ENCODE assay signal across 13 cellular contexts in genomic region chr22:19885841-19886592, GRCh38. TPM values are rescaled to one million over a fixed set of nuclear protein-coding genes. Genes with fewer than 3 reads are reported as not detected.
A peak's percentile ranks its signal among the peaks of the same experiment; 100 is the strongest.
DNase-seq lines count a peak whose midpoint lies in the region; ATAC-seq, FAIRE-seq and TF ChIP-seq lines count a peak whose summit lies in the region.
"Had no signal": no experiment of that assay in that cellular context is flagged by ENCODE, and none has a peak within 500 bp of the region (broad histone marks: within the 10 kb centered on the region; RNA-seq: fewer than 3 reads in every experiment).

No MANE protein-coding gene starts in this region.

- no peaks in the 10 kb centered on the region for H3K36me3 ChIP-seq in small intestine (ENCODE audit: control insufficient read depth in 2 of 2, insufficient read depth in 2 of 2, low read length in 2 of 2)

- H3K27me3 Mint-ChIP-seq in activated CD4-positive, alpha-beta memory T cell treated with anti-CD3 and anti-CD28 coated beads for 36 hours: no peaks in the 10 kb centered on the region
- no peaks in the 10 kb centered on the region for H3K27me3 Mint-ChIP-seq in activated CD4-positive, alpha-beta memory T cell treated with anti-CD3 and anti-CD28 coated beads, Interleukin-2, amount 10 ng/mL, durations not matched to agents 7 days and 5 days
- H3K27me3 Mint-ChIP-seq in stimulated activated memory B cell treated with anti-CD40 and anti-IgM and Interleukin-4, amounts not matched to agents 10 μg/mL and 1 μg/mL and 100 μg/mL, for 72 hours: no peaks in the 10 kb centered on the region

- peak overlapping the region; percentile 99 for H3K27ac ChIP-seq in RWPE1
- H3K27ac ChIP-seq in small intestine (ENCODE audit: low read depth in 1 of 2, low read length in 1 of 2): peak overlapping the region in 1 of 2 donors; percentile 41

- no peaks in the 10 kb centered on the region for H3K4me1 ChIP-seq in small intestine (ENCODE audit: control insufficient read depth in 2 of 2, insufficient read depth in 1 of 2, low read depth in 1 of 2, low read length in 1 of 2)

- no peak overlapping the region for H3K4me3 Mint-ChIP-seq in activated CD4-positive, alpha-beta memory T cell treated with anti-CD3 and anti-CD28 coated beads for 36 hours
- no peak overlapping the region for H3K4me3 Mint-ChIP-seq in activated CD4-positive, alpha-beta memory T cell treated with anti-CD3 and anti-CD28 coated beads, Interleukin-2, amount 10 ng/mL, durations not matched to agents 7 days and 5 days
- no peak overlapping the region for H3K4me3 Mint-ChIP-seq in stimulated activated memory B cell treated with anti-CD40 and anti-IgM and Interleukin-4, amounts not matched to agents 10 μg/mL and 1 μg/mL and 100 μg/mL, for 72 hours

- TF ChIP-seq CTCF in RWPE1 (conservative IDR thresholded peaks at IDR 0.05; ENCODE audit: low read depth): no peak

- no peaks in the 10 kb centered on the region for H3K9me3 ChIP-seq in small intestine (ENCODE audit: control insufficient read depth, low read depth)
- H3K9me3 ChIP-seq: A549, gastroesophageal sphincter had no signal

- no peaks in the 10 kb centered on the region for H3K9me3 Mint-ChIP-seq in activated CD4-positive, alpha-beta memory T cell treated with anti-CD3 and anti-CD28 coated beads for 36 hours
- H3K9me3 Mint-ChIP-seq in activated CD4-positive, alpha-beta memory T cell treated with anti-CD3 and anti-CD28 coated beads, Interleukin-2, amount 10 ng/mL, durations not matched to agents 7 days and 5 days: no peaks in the 10 kb centered on the region
- no peaks in the 10 kb centered on the region for H3K9me3 Mint-ChIP-seq in stimulated activated memory B cell treated with anti-CD40 and anti-IgM and Interleukin-4, amounts not matched to agents 10 μg/mL and 1 μg/mL and 100 μg/mL, for 72 hours
- H3K9me3 Mint-ChIP-seq: activated T-helper 2 cell treated with anti-CD3 and anti-CD28 coated beads, Interferon-gamma antibody, Interleukin-2, Interleukin-4, amounts not matched to agents 10 μg/mL and 5 μg/mL and 100 μg/mL, durations not matched to agents 14 hours and 24 hours and 36 hours had no signal

- intact Hi-C loops in activated CD4-positive, alpha-beta memory T cell treated with anti-CD3 and anti-CD28 coated beads for 36 hours (cut with micrococcal nuclease): no loop called here
- intact Hi-C loops in left ventricle myocardium superior (cut with micrococcal nuclease): no loop called here

- H3K27me3 ChIP-seq in small intestine (ENCODE audit: control insufficient read depth in 2 of 2, insufficient read depth in 2 of 2, low read length in 2 of 2): no peaks in the 10 kb centered on the region
- H3K27me3 ChIP-seq: gastroesophageal sphincter had no signal

- no peak for DNase-seq in activated CD4-positive, alpha-beta memory T cell treated with anti-CD3 and anti-CD28 coated beads for 36 hours
- no peak for DNase-seq in activated CD4-positive, alpha-beta memory T cell treated with anti-CD3 and anti-CD28 coated beads, Interleukin-2, amount 10 ng/mL, durations not matched to agents 7 days and 5 days
- DNase-seq in RWPE1 (ENCODE audit: low spot score) (no peak), left ventricle myocardium superior (peak; percentile 23), mucosa of gallbladder (ENCODE audit: low spot score) (no peak), small intestine (no peak)
- DNase-seq: NCI-H187 had no signal

- H3K4me1 Mint-ChIP-seq in activated CD4-positive, alpha-beta memory T cell treated with anti-CD3 and anti-CD28 coated beads for 36 hours (ENCODE audit: low read depth): peaks cover 35% of the 10 kb centered on the region
- H3K4me1 Mint-ChIP-seq in activated CD4-positive, alpha-beta memory T cell treated with anti-CD3 and anti-CD28 coated beads, Interleukin-2, amount 10 ng/mL, durations not matched to agents 7 days and 5 days: peaks cover 18% of the 10 kb centered on the region
- peaks cover 27% of the 10 kb centered on the region for H3K4me1 Mint-ChIP-seq in stimulated activated memory B cell treated with anti-CD40 and anti-IgM and Interleukin-4, amounts not matched to agents 10 μg/mL and 1 μg/mL and 100 μg/mL, for 72 hours

- ATAC-seq in left ventricle myocardium superior (no peak), GM18505 (IDR thresholded peaks at IDR 0.05; ENCODE audit: unreplicated experiment) (no peak)
- no peak for ATAC-seq in stimulated activated memory B cell treated with anti-CD40 and anti-IgM and Interleukin-4, amounts not matched to agents 10 μg/mL and 1 μg/mL and 100 μg/mL, for 72 hours
- ATAC-seq: A549 had no signal

- no peak for FAIRE-seq in small intestine (lab: Jason Lieb, UNC)
- FAIRE-seq: A549 had no signal

- no peak overlapping the region for H3K4me3 ChIP-seq in small intestine (ENCODE audit: low read depth in 1 of 2, low read length in 2 of 2)
- H3K4me3 ChIP-seq: A549, coronary artery, gastroesophageal sphincter had no signal

- POLR2A ChIA-PET in activated CD4-positive, alpha-beta memory T cell treated with anti-CD3 and anti-CD28 coated beads for 36 hours (lab: Charles Lee): interaction anchor here (2.4 kb wide), 1 partner anchor 31 kb away, joined by 10 read pairs; the partner anchor contains the start of genes GNB1L and RTL10
- POLR2A ChIA-PET in activated CD4-positive, alpha-beta memory T cell treated with anti-CD3 and anti-CD28 coated beads, Interleukin-2, amount 10 ng/mL, durations not matched to agents 7 days and 5 days (lab: Charles Lee): interaction anchor here (1.1 to 2.2 kb wide), 3 partner anchors 11 to 32 kb away, joined by 3 to 11 read pairs (median 7); partner anchors contain the start of genes GNB1L and RTL10
- POLR2A ChIA-PET in RWPE1 (lab: Yijun Ruan, JAX; ENCODE audit: low non-redundant PET): no interaction called here

- H3K36me3 Mint-ChIP-seq in activated CD4-positive, alpha-beta memory T cell treated with anti-CD3 and anti-CD28 coated beads for 36 hours: no peaks in the 10 kb centered on the region
- no peaks in the 10 kb centered on the region for H3K36me3 Mint-ChIP-seq in activated CD4-positive, alpha-beta memory T cell treated with anti-CD3 and anti-CD28 coated beads, Interleukin-2, amount 10 ng/mL, durations not matched to agents 7 days and 5 days (ENCODE audit: low read depth)
- no peaks in the 10 kb centered on the region for H3K36me3 Mint-ChIP-seq in stimulated activated memory B cell treated with anti-CD40 and anti-IgM and Interleukin-4, amounts not matched to agents 10 μg/mL and 1 μg/mL and 100 μg/mL, for 72 hours

- WGBS in small intestine, 3 donors: 81 to 85% (median 84%) methylated on average over 15 of the region's 15 CpGs

- peak overlapping the region; percentile 46 for H3K27ac Mint-ChIP-seq in activated CD4-positive, alpha-beta memory T cell treated with anti-CD3 and anti-CD28 coated beads for 36 hours
- H3K27ac Mint-ChIP-seq in activated CD4-positive, alpha-beta memory T cell treated with anti-CD3 and anti-CD28 coated beads, Interleukin-2, amount 10 ng/mL, durations not matched to agents 7 days and 5 days: no peak overlapping the region
- peak overlapping the region; percentile 67 for H3K27ac Mint-ChIP-seq in stimulated activated memory B cell treated with anti-CD40 and anti-IgM and Interleukin-4, amounts not matched to agents 10 μg/mL and 1 μg/mL and 100 μg/mL, for 72 hours
- H3K27ac Mint-ChIP-seq: activated T-helper 2 cell treated with anti-CD3 and anti-CD28 coated beads, Interferon-gamma antibody, Interleukin-2, Interleukin-4, amounts not matched to agents 10 μg/mL and 5 μg/mL and 100 μg/mL, durations not matched to agents 14 hours and 24 hours and 36 hours had no signal

- CTCF ChIA-PET in activated CD4-positive, alpha-beta memory T cell treated with anti-CD3 and anti-CD28 coated beads for 36 hours (lab: Charles Lee): interaction anchor here (1.6 to 2.2 kb wide), 2 partner anchors 24 to 156 kb away, joined by 4 to 12 read pairs; no protein-coding TSS in a partner anchor
- CTCF ChIA-PET in activated CD4-positive, alpha-beta memory T cell treated with anti-CD3 and anti-CD28 coated beads, Interleukin-2, amount 10 ng/mL, durations not matched to agents 7 days and 5 days (lab: Charles Lee): interaction anchor here (0.8 to 1.6 kb wide), 3 partner anchors 24 to 156 kb away, joined by 3 to 4 read pairs (median 3); no protein-coding TSS in a partner anchor
- CTCF ChIA-PET in RWPE1 (lab: Yijun Ruan, JAX): interaction anchor here (1.3 kb wide), 1 partner anchor 155 kb away, joined by 3 read pairs; no protein-coding TSS in a partner anchor

- TF ChIP-seq POLR2A in GM18505 (IDR thresholded peaks at IDR 0.05; ENCODE audit: borderline replicate concordance, extremely low read depth, insufficient read depth, insufficient read length): no peak

RNA-seq across cellular contexts. Expression of gene GNB1L, which starts 31.3 kb away (rescaled TPM):
- 10 to 100 TPM; 11.3 to 12.3 TPM for total RNA-seq in activated CD4-positive, alpha-beta memory T cell treated with anti-CD3 and anti-CD28 coated beads for 36 hours
- 1 to 10 TPM; 7.4 to 8.7 TPM for total RNA-seq in activated CD4-positive, alpha-beta memory T cell treated with anti-CD3 and anti-CD28 coated beads, Interleukin-2, amount 10 ng/mL, durations not matched to agents 7 days and 5 days
- total RNA-seq in left ventricle myocardium superior: 3.4 TPM
- 6.2 TPM for total RNA-seq in mucosa of gallbladder
- 10 to 100 TPM in 2 of 3 donors, 1 to 10 TPM in 1; 7.6 to 18.9 (median 12.1) TPM for polyA plus RNA-seq in small intestine

RNA-seq across cellular contexts. Expression of gene RTL10, which starts 31.3 kb away (rescaled TPM):
- total RNA-seq in activated CD4-positive, alpha-beta memory T cell treated with anti-CD3 and anti-CD28 coated beads for 36 hours: 10 to 100 TPM; 11.5 to 13.5 TPM
- 10 to 100 TPM; 13.3 to 13.5 TPM for total RNA-seq in activated CD4-positive, alpha-beta memory T cell treated with anti-CD3 and anti-CD28 coated beads, Interleukin-2, amount 10 ng/mL, durations not matched to agents 7 days and 5 days
- 8.0 TPM for total RNA-seq in left ventricle myocardium superior
- total RNA-seq in mucosa of gallbladder: 18.4 TPM
- polyA plus RNA-seq in small intestine: 10 to 100 TPM in 2 of 3 donors, 1 to 10 TPM in 1; 9.7 to 30.6 (median 26.5) TPM

RNA-seq across cellular contexts. Expression of gene COMT, which starts 55.6 kb away (rescaled TPM):
- 10 to 100 TPM; 61.7 to 66.1 TPM for total RNA-seq in activated CD4-positive, alpha-beta memory T cell treated with anti-CD3 and anti-CD28 coated beads for 36 hours
- 10 to 100 TPM; 78.7 to 79.3 TPM for total RNA-seq in activated CD4-positive, alpha-beta memory T cell treated with anti-CD3 and anti-CD28 coated beads, Interleukin-2, amount 10 ng/mL, durations not matched to agents 7 days and 5 days
- total RNA-seq in left ventricle myocardium superior (83.4 TPM), mucosa of gallbladder (214 TPM)
- 100 to 1,000 TPM in 2 of 3 donors, 10 to 100 TPM in 1; 57.8 to 151 (median 119) TPM for polyA plus RNA-seq in small intestine

RNA-seq across cellular contexts. Expression of gene TXNRD2, which starts 55.6 kb away (rescaled TPM):
- total RNA-seq in activated CD4-positive, alpha-beta memory T cell treated with anti-CD3 and anti-CD28 coated beads for 36 hours: 10 to 100 TPM; 23.3 to 23.4 TPM
- 10 to 100 TPM; 18.9 to 19.1 TPM for total RNA-seq in activated CD4-positive, alpha-beta memory T cell treated with anti-CD3 and anti-CD28 coated beads, Interleukin-2, amount 10 ng/mL, durations not matched to agents 7 days and 5 days
- total RNA-seq in left ventricle myocardium superior: 42.4 TPM
- total RNA-seq in mucosa of gallbladder: 26.9 TPM
- 10 to 100 TPM; 16.8 to 43.8 (median 37.8) TPM for polyA plus RNA-seq in small intestine
